ENCODE assay signal across 18 cellular contexts in the genomic region with DNA sequence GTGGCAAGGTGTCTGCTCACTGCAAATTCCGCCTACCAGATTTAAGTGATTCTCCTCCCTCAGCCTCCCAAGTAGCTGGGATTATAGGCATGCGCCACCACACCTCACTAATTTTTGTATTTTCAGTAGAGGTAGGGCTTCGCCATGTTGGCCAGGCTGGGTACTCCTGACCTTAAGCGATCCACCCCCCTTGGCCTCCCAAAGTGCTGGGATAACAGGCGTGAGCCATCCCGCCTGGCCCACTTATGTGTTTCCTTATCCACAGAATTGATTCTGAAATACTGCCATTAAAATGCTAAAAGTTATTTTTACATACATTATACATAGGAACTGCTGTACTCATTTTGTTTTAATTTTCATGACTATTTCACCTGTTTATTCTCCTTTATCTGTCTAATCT.
"Had no signal": no experiment of that assay in that cellular context is flagged by ENCODE, and none has a peak within 500 bp of the region (broad histone marks: within the 10 kb centered on the region; RNA-seq: fewer than 3 reads in every experiment).

No MANE protein-coding gene starts in this region.

- DNase-seq: occipital lobe; ovary; psoas muscle; right cardiac atrium; right lobe of liver; sigmoid colon; small intestine; stimulated activated CD4-positive, alpha-beta T cell treated with anti-CD3 and anti-CD28 coated beads, Interleukin-15, amount 100 ng/mL, for 24 hours; stimulated activated CD4-positive, alpha-beta T cell treated with anti-CD3 and anti-CD28 coated beads, Interleukin-2, amount 100 ng/mL, for 24 hours; stimulated activated CD4-positive, alpha-beta T cell treated with anti-CD3 and anti-CD28 coated beads, Interleukin-2, amount 100 ng/mL, for 48 hours; stimulated activated CD4-positive, alpha-beta T cell treated with anti-CD3 and anti-CD28 coated beads, Interleukin-4, amount 100 ng/mL, for 24 hours; stimulated activated naive B cell treated with anti-CD40 and anti-IgM and Interleukin-4, amounts not matched to agents 10 μg/mL and 1 μg/mL and 100 μg/mL, for 72 hours; stimulated activated naive CD4-positive, alpha-beta T cell treated with Interleukin-2 at 50 U/mL for 16 hours; stomach; thyroid gland; trophoblast cell; upper lobe of left lung had no signal

- FAIRE-seq: small intestine, urothelium cell line had no signal
